12 cellular contexts compared by ENCODE assay signal in the genomic region with DNA sequence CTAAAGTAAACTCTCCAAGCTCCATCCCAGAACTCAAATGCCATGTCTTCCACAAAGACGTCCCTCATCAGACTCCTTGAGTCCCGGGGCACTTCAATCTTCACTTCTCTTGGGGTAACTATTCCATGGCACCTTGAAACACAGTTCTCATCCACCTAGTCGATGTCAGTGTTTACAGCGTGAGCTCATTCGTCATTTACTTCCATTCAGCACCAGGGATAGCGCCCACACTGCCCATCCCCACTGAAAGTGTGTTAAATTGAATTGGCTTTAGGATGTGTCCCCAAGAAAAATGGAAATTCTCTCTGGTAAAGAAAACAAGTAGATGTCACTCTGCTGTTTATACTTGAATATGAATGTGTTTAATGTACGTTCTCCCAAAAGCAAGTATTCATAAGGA. TPM values are rescaled to one million over a fixed set of nuclear protein-coding genes. Genes with fewer than 3 reads are reported as not detected.
DNase-seq lines count a peak whose midpoint lies in the region; ATAC-seq, FAIRE-seq and TF ChIP-seq lines count a peak whose summit lies in the region.
"Had no signal": no experiment of that assay in that cellular context is flagged by ENCODE, and none has a peak within 500 bp of the region (broad histone marks: within the 10 kb centered on the region; RNA-seq: fewer than 3 reads in every experiment).

No MANE protein-coding gene starts in this region.

- no peaks in the 10 kb centered on the region for H3K4me1 ChIP-seq in astrocyte (ENCODE audit: insufficient read depth, low read length)
- peaks cover 9% of the 10 kb centered on the region for H3K4me1 ChIP-seq in keratinocyte (ENCODE audit: control insufficient read depth, extremely low read depth, insufficient read depth, low read length)

- H2AFZ ChIP-seq in astrocyte (ENCODE audit: low read depth, low read length): no peak overlapping the region
- no peak overlapping the region for H2AFZ ChIP-seq in keratinocyte (ENCODE audit: control insufficient read depth, low read length)

- H3K9me3 ChIP-seq in astrocyte (ENCODE audit: insufficient read depth, low read depth, low read length) (no peaks in the 10 kb centered on the region), keratinocyte (ENCODE audit: control insufficient read depth, low read depth, low read length) (no peaks in the 10 kb centered on the region)

- no peaks in the 10 kb centered on the region for H4K20me1 ChIP-seq in astrocyte (ENCODE audit: insufficient read depth, low read length)
- H4K20me1 ChIP-seq in keratinocyte (ENCODE audit: control insufficient read depth, extremely low read depth, insufficient read depth, low read length): no peaks in the 10 kb centered on the region

- no peaks in the 10 kb centered on the region for H3K36me3 ChIP-seq in astrocyte (ENCODE audit: insufficient read depth, low read length)
- H3K36me3 ChIP-seq in keratinocyte (ENCODE audit: control insufficient read depth in 2 of 2, extremely low read depth in 1 of 2, insufficient read depth in 2 of 2, low read length in 2 of 2): no peaks in the 10 kb centered on the region

- no peaks in the 10 kb centered on the region for H3K9me1 ChIP-seq in keratinocyte (ENCODE audit: control insufficient read depth, extremely low read depth, insufficient read depth, low read length)

- TF ChIP-seq CTCF in astrocyte (IDR thresholded peaks at IDR 0.05; ENCODE audit: insufficient read depth, low read depth, low read length) (no peak), keratinocyte (optimal IDR thresholded peaks at IDR 0.05 in 1 of 3, IDR thresholded peaks at IDR 0.05 in 1 of 3, conservative IDR thresholded peaks at IDR 0.05 in 1 of 3; ENCODE audit: extremely low read depth in 1 of 3, insufficient read depth in 2 of 3, low read length in 3 of 3) (no peak)

- H3K27me3 ChIP-seq in astrocyte (ENCODE audit: insufficient read depth, low read length) (peaks cover 5% of the 10 kb centered on the region), keratinocyte (ENCODE audit: control insufficient read depth, extremely low read depth, insufficient read depth, low read length) (peaks cover 2% of the 10 kb centered on the region)

- FAIRE-seq in astrocyte (lab: Jason Lieb, UNC) (no peak), keratinocyte (lab: Jason Lieb, UNC) (peak; percentile 9)

- peak; percentile 17 for DNase-seq in EL
- peak; percentile 18 for DNase-seq in LHCN-M2 (ENCODE audit: low read depth)
- peak; percentile 17 for DNase-seq in astrocyte (ENCODE audit: low read depth)
- DNase-seq in keratinocyte (ENCODE audit: low read depth, low spot score): no peak
- no peak for DNase-seq in NCI-H1417 treated with DMSO at 0.1 percent for 48 hours (lab: John Stamatoyannopoulos, UW)
- no peak for DNase-seq in posterior vena cava (ENCODE audit: low spot score)
- DNase-seq in activated T-cell treated with anti-CD3 and anti-CD28 coated beads, Interleukin-2, amount 50 U/mL, for 72 hours: no peak
- DNase-seq: activated CD8-positive, alpha-beta memory T cell treated with anti-CD3 and anti-CD28 coated beads, Interleukin-2, amount 50 U/mL, for 4 hours; DMS 273 treated with DMSO at 0.1 percent for 48 hours; GOT3 had no signal

- H3K4me3 Mint-ChIP-seq in astrocyte (ENCODE audit: unreplicated experiment): no peak overlapping the region
- H3K4me3 Mint-ChIP-seq in activated T-cell treated with anti-CD3 and anti-CD28 coated beads, Interleukin-2, amount 50 U/mL, for 72 hours: no peak overlapping the region
- H3K4me3 Mint-ChIP-seq: stimulated activated naive CD8-positive, alpha-beta T cell treated with anti-CD3 and anti-CD28 coated beads, Interleukin-15, Interleukin-2, amounts not matched to agents 100 ng/mL and 50 ng/mL, for 24 hours had no signal

- H3K4me3 ChIP-seq in astrocyte (ENCODE audit: insufficient read depth, low read depth, low read length): no peak overlapping the region
- H3K4me3 ChIP-seq in keratinocyte (ENCODE audit: control insufficient read depth in 2 of 3, extremely low read depth in 1 of 3, insufficient read depth in 2 of 3, low read depth in 1 of 3, low read length in 3 of 3): no peak overlapping the region

- dilution Hi-C loops in keratinocyte (cut with MboI; ENCODE audit: extremely low pct_ligation_motif_present, low sequenced_read_pairs): no loop called here

- peaks cover 14% of the 10 kb centered on the region for H3K27me3 Mint-ChIP-seq in astrocyte (ENCODE audit: low read depth, unreplicated experiment)
- H3K27me3 Mint-ChIP-seq in activated T-cell treated with anti-CD3 and anti-CD28 coated beads, Interleukin-2, amount 50 U/mL, for 72 hours (ENCODE audit: low read depth): peaks cover 11% of the 10 kb centered on the region

- H3K9ac ChIP-seq in astrocyte (ENCODE audit: low read length): no peak overlapping the region
- H3K9ac ChIP-seq in keratinocyte (ENCODE audit: control insufficient read depth, extremely low read depth, insufficient read depth, low read length): no peak overlapping the region

- ATAC-seq in HG02840 (IDR thresholded peaks at IDR 0.05; ENCODE audit: low FRiP score, unreplicated experiment): no peak
- ATAC-seq in activated T-cell treated with anti-CD3 and anti-CD28 coated beads, Interleukin-2, amount 50 U/mL, for 72 hours (replicated peaks in 1 of 2): no peak

- no peaks in the 10 kb centered on the region for H3K4me1 Mint-ChIP-seq in astrocyte (ENCODE audit: low read depth, unreplicated experiment)
- no peaks in the 10 kb centered on the region for H3K4me1 Mint-ChIP-seq in activated T-cell treated with anti-CD3 and anti-CD28 coated beads, Interleukin-2, amount 50 U/mL, for 72 hours (ENCODE audit: low read depth)

- H3K27ac ChIP-seq in astrocyte (ENCODE audit: low read depth, low read length): no peak overlapping the region
- no peak overlapping the region for H3K27ac ChIP-seq in keratinocyte (ENCODE audit: control insufficient read depth, insufficient read depth, low read length)

- H3K79me2 ChIP-seq in astrocyte (ENCODE audit: insufficient read depth, low read length): no peaks in the 10 kb centered on the region
- H3K79me2 ChIP-seq in keratinocyte (ENCODE audit: control insufficient read depth, insufficient read depth, low read length): no peaks in the 10 kb centered on the region

- no peaks in the 10 kb centered on the region for H3K36me3 Mint-ChIP-seq in astrocyte (ENCODE audit: low read depth, unreplicated experiment)
- H3K36me3 Mint-ChIP-seq in activated T-cell treated with anti-CD3 and anti-CD28 coated beads, Interleukin-2, amount 50 U/mL, for 72 hours (ENCODE audit: insufficient read depth in 2 of 2): no peaks in the 10 kb centered on the region

- no peak overlapping the region for H3K27ac Mint-ChIP-seq in astrocyte (ENCODE audit: unreplicated experiment)
- no peak overlapping the region for H3K27ac Mint-ChIP-seq in activated T-cell treated with anti-CD3 and anti-CD28 coated beads, Interleukin-2, amount 50 U/mL, for 72 hours
- H3K27ac Mint-ChIP-seq: stimulated activated naive CD8-positive, alpha-beta T cell treated with anti-CD3 and anti-CD28 coated beads, Interleukin-15, Interleukin-2, amounts not matched to agents 100 ng/mL and 50 ng/mL, for 24 hours had no signal

- H3K4me2 ChIP-seq in astrocyte (ENCODE audit: low read length) (no peak overlapping the region), keratinocyte (ENCODE audit: control insufficient read depth, extremely low read depth, insufficient read depth, low read depth, low read length) (no peak overlapping the region)

- intact Hi-C loops in posterior vena cava (cut with DNase I): no loop called here

- H3K9me3 Mint-ChIP-seq in astrocyte (ENCODE audit: unreplicated experiment): no peaks in the 10 kb centered on the region
- no peaks in the 10 kb centered on the region for H3K9me3 Mint-ChIP-seq in activated T-cell treated with anti-CD3 and anti-CD28 coated beads, Interleukin-2, amount 50 U/mL, for 72 hours
- H3K9me3 Mint-ChIP-seq: stimulated activated naive CD8-positive, alpha-beta T cell treated with anti-CD3 and anti-CD28 coated beads, Interleukin-15, Interleukin-2, amounts not matched to agents 100 ng/mL and 50 ng/mL, for 24 hours had no signal

RNA-seq across cellular contexts. Expression of gene KCNK15, which starts 31.3 kb away (rescaled TPM):
- total RNA-seq in LHCN-M2 (2014; rRNA removed) (not detected in 2 replicates), astrocyte (0.14 and 0.17 TPM in 2 replicates), posterior vena cava (1 to 10 TPM; 4.1 to 4.5 TPM)
- polyA plus RNA-seq in LHCN-M2 (2012): not detected
- polyA plus RNA-seq in keratinocyte: 0.03 TPM in 1 of 3 replicates, not detected in the others
- 0.14 TPM for polyA plus RNA-seq in keratinocyte (2011; ENCODE audit: low read depth)
- polyA plus RNA-seq in keratinocyte (2011; cell fraction: cytosol; rRNA removed): not detected in 2 replicates
- 0.05 TPM in 1 of 2 replicates, not detected in the other for polyA plus RNA-seq in keratinocyte (2011; cell fraction: nucleus; rRNA removed)
- 0.17 TPM in 1 of 2 replicates, not detected in the other for polyA plus RNA-seq in keratinocyte (2012; ENCODE audit: low replicate concordance)
- 0.16 TPM in 1 of 3 replicates, not detected in the others for polyA minus RNA-seq in keratinocyte
- 1.7 TPM for polyA minus RNA-seq in keratinocyte (2011; cell fraction: cytosol; rRNA and poly(A)+ RNA removed)
- polyA minus RNA-seq in keratinocyte (2011; cell fraction: nucleus; rRNA and poly(A)+ RNA removed): 0.31 and 0.32 TPM in 2 replicates
- total RNA-seq in activated T-cell treated with anti-CD3 and anti-CD28 coated beads, Interleukin-2, amount 50 U/mL, for 72 hours: under 1 TPM; 0.48 to 0.63 TPM

RNA-seq across cellular contexts. Expression of gene RIMS4, which starts 33.4 kb away (rescaled TPM):
- total RNA-seq in LHCN-M2 (2014; rRNA removed): not detected in 2 replicates
- polyA plus RNA-seq in LHCN-M2 (2012): not detected
- total RNA-seq in astrocyte: 0.48 and 0.53 TPM in 2 replicates
- 0.01 TPM in 1 of 3 replicates, not detected in the others for polyA plus RNA-seq in keratinocyte
- not detected for polyA plus RNA-seq in keratinocyte (2011; ENCODE audit: low read depth)
- polyA plus RNA-seq in keratinocyte (2011; cell fraction: cytosol; rRNA removed): 0.01 TPM in 1 of 2 replicates, not detected in the other
- not detected in 2 replicates for polyA plus RNA-seq in keratinocyte (2011; cell fraction: nucleus; rRNA removed)
- polyA plus RNA-seq in keratinocyte (2012; ENCODE audit: low replicate concordance): not detected in 2 replicates
- polyA minus RNA-seq in keratinocyte: 0.03 TPM in 1 of 3 replicates, not detected in the others
- not detected for polyA minus RNA-seq in keratinocyte (2011; cell fraction: cytosol; rRNA and poly(A)+ RNA removed)
- polyA minus RNA-seq in keratinocyte (2011; cell fraction: nucleus; rRNA and poly(A)+ RNA removed): not detected in 2 replicates
- total RNA-seq in posterior vena cava: 1 to 10 TPM; 5.6 to 6.6 TPM
- under 1 TPM; 0.05 to 0.07 TPM for total RNA-seq in activated T-cell treated with anti-CD3 and anti-CD28 coated beads, Interleukin-2, amount 50 U/mL, for 72 hours

Comparison
In these comparisons a context has a peak if more than half of its experiments do, and no peak if none do; other contexts are left out.
1. DNase-seq: peak in EL (single experiment), LHCN-M2 (single experiment) and astrocyte (single experiment); none in keratinocyte (single experiment), NCI-H1417 treated with DMSO at 0.1 percent for 48 hours (single experiment), posterior vena cava (single experiment) and activated T-cell treated with anti-CD3 and anti-CD28 coated beads, Interleukin-2, amount 50 U/mL, for 72 hours (0 of 2).